ENCODE assay signal across 2 cellular contexts in genomic region chr12:6866163-6866919, GRCh38.
A peak's percentile ranks its signal among the peaks of the same experiment; 100 is the strongest.
TF ChIP-seq lines count a peak whose summit lies in the region.

No MANE protein-coding gene starts in this region.

TF ChIP-seq in H1, 55 proteins besides CTCF, POLR2A, EP300 and RAD21:
- TF ChIP-seq EGR1 (IDR thresholded peaks at IDR 0.05; ENCODE audit: borderline replicate concordance, low read depth, low read length) (peak; percentile 70; the same call in 1 of the 2 replicates), CREB1 (IDR thresholded peaks at IDR 0.05) (0 out of 2 replicates have a peak, but pooled peaks have one; percentile 11), FOSL1 (IDR thresholded peaks at IDR 0.05; ENCODE audit: insufficient read depth, low read depth, low read length) (no peak)
TF ChIP-seq in H1: peak in this region for 2.

TF ChIP-seq in GM12891, 5 proteins besides CTCF, POLR2A, EP300 and RAD21:
- TF ChIP-seq POLR2AphosphoS5 (IDR thresholded peaks at IDR 0.05; ENCODE audit: low read depth, low read length) (no peak), TAF1 (IDR thresholded peaks at IDR 0.05; ENCODE audit: low read depth, low read length) (no peak), POU2F2 (IDR thresholded peaks at IDR 0.05; ENCODE audit: low read depth, low read length) (no peak), SPI1 (IDR thresholded peaks at IDR 0.05; ENCODE audit: low read depth, low read length) (no peak), PAX5 (IDR thresholded peaks at IDR 0.05; ENCODE audit: insufficient read depth, low read length, severe bottlenecking) (no peak)
TF ChIP-seq in GM12891: peak in this region for 0.
